In the genomic region with DNA sequence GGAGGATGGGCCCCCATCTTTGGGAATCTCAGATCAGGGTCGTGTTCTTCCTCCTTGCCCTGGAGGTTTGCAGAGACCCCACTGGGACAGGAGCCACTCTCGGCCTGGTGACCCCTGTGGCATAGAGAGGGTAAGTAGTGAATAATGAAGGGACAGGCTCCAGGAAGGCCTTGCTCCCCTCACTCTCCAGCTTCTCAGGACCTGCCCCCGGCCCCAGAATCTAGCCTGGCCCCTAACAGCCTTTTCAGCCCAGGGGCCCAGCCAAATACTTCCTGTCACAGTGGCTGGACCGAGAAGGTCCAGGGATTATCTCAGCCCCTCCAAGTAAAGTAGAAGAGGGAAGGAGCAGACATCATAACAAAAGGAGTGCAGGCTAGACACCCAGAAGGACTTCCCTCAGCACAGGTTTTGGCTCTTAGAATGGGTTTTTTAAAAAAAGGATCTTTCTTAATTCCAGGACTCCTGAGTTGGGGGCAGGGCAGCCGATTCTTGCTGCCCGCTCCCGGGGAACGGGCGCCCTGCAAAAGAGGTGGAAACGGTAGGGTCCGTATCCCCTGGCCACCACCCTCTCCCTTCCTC, we compare ENCODE assay signal across 9 cellular contexts. TPM values are rescaled to one million over a fixed set of nuclear protein-coding genes. Genes with fewer than 3 reads are reported as not detected.
DNase-seq lines count a peak whose midpoint lies in the region; ATAC-seq and TF ChIP-seq lines count a peak whose summit lies in the region.
"Had no signal": no experiment of that assay in that cellular context is flagged by ENCODE, and none has a peak within 500 bp of the region (broad histone marks: within the 10 kb centered on the region; RNA-seq: fewer than 3 reads in every experiment).

No MANE protein-coding gene starts in this region.

- H3K27ac Mint-ChIP-seq in activated B cell treated with CpG ODN at 0.5 μM for 24 hours: no peak overlapping the region

- POLR2A ChIA-PET in activated B cell treated with CpG ODN at 0.5 μM for 24 hours (lab: Charles Lee): no interaction called here

- intact Hi-C loops in activated B cell treated with CpG ODN at 0.5 μM for 24 hours (cut with micrococcal nuclease): no loop called here
- intact Hi-C loops in heart right ventricle (cut with DNase I): loop anchor here (5.0 to 10.0 kb wide), 10 partner anchors 37 to 422 kb away; partner anchors contain the start of genes DLX3 (in 2 of the 10), KAT7 (in 1 of the 10) and SPOP (in 1 of the 10)

- peaks cover 11% of the 10 kb centered on the region for H3K4me1 Mint-ChIP-seq in activated B cell treated with CpG ODN at 0.5 μM for 24 hours

- peaks cover 37% of the 10 kb centered on the region for H3K27me3 ChIP-seq in H7 (ENCODE audit: control insufficient read depth, insufficient read depth, low read length)
- peaks cover 0 to 41% (median 0%) of the 10 kb centered on the region in 7 donors for H3K27me3 ChIP-seq in heart right ventricle
- H3K27me3 ChIP-seq in skeletal muscle satellite cell (ENCODE audit: control insufficient read depth, insufficient read depth, low read length): peaks cover 60% of the 10 kb centered on the region

- H3K9me3 Mint-ChIP-seq in activated B cell treated with CpG ODN at 0.5 μM for 24 hours: no peaks in the 10 kb centered on the region

- peak overlapping the region; percentile 41 for H3K4me3 Mint-ChIP-seq in activated B cell treated with CpG ODN at 0.5 μM for 24 hours

- peak overlapping the region in 7 of 10 donors; percentile 20 to 73 (median 56) for H3K27ac ChIP-seq in heart right ventricle

- TF ChIP-seq CTCF in activated B cell treated with CpG ODN at 0.5 μM for 24 hours (IDR thresholded peaks at IDR 0.05): no peak
- TF ChIP-seq CTCF in heart right ventricle (IDR thresholded peaks at IDR 0.05): no peak

- peaks cover 42% of the 10 kb centered on the region for H3K27me3 Mint-ChIP-seq in activated B cell treated with CpG ODN at 0.5 μM for 24 hours

- H3K9me3 ChIP-seq in heart right ventricle (no peaks in the 10 kb centered on the region), skeletal muscle satellite cell (replicated peaks; ENCODE audit: low read length) (no peaks in the 10 kb centered on the region)

- 38 to 48% methylated on average over 11 of the region's 11 CpGs for WGBS in heart right ventricle, 2 donors

- peak; percentile 39 for DNase-seq in H7
- no peak for DNase-seq in activated B cell treated with CpG ODN at 0.5 μM for 24 hours
- no peak for DNase-seq in heart right ventricle
- DNase-seq in activated gamma-delta T cell (lab: John Stamatoyannopoulos, UW): no peak
- DNase-seq in left lobe of liver (ENCODE audit: low spot score): no peak
- no peak for DNase-seq in hypothalamus (lab: John Stamatoyannopoulos, UW)

- H3K36me3 Mint-ChIP-seq in activated B cell treated with CpG ODN at 0.5 μM for 24 hours (ENCODE audit: low read depth): no peaks in the 10 kb centered on the region

- H3K36me3 ChIP-seq in H7 (replicated peaks; ENCODE audit: control insufficient read depth, insufficient read depth, low read length): no peaks in the 10 kb centered on the region
- peaks cover 0 to 11% (median 0%) of the 10 kb centered on the region in 9 donors for H3K36me3 ChIP-seq in heart right ventricle
- no peaks in the 10 kb centered on the region for H3K36me3 ChIP-seq in skeletal muscle satellite cell (ENCODE audit: insufficient read depth, low read length)

- ATAC-seq in activated B cell treated with CpG ODN at 0.5 μM for 24 hours (ENCODE audit: low read depth) (no peak), heart right ventricle (no peak), GM21360 (IDR thresholded peaks at IDR 0.05; ENCODE audit: unreplicated experiment) (no peak), left lobe of liver (no peak)

- H3K4me3 ChIP-seq in H7 (ENCODE audit: insufficient read depth, low read depth, low read length) (peak overlapping the region; percentile 96), heart right ventricle (peak overlapping the region; percentile 56 to 79 (median 74)), skeletal muscle satellite cell (ENCODE audit: low read length) (peak overlapping the region; percentile 76)

- peak overlapping the region; percentile 99 for H3K4me2 ChIP-seq in skeletal muscle satellite cell (ENCODE audit: low read length)

- H3K4me1 ChIP-seq in heart right ventricle (peaks cover 6 to 50% (median 25%) of the 10 kb centered on the region in 9 donors), skeletal muscle satellite cell (ENCODE audit: control insufficient read depth, insufficient read depth, low read length) (peaks cover 30% of the 10 kb centered on the region)

- no peak overlapping the region for H3K9ac ChIP-seq in skeletal muscle satellite cell (ENCODE audit: low read depth, low read length)

- CTCF ChIA-PET in activated B cell treated with CpG ODN at 0.5 μM for 24 hours (lab: Charles Lee): interaction anchor here (1.4 to 6.5 kb wide), 3 partner anchors 7 to 122 kb away, joined by 3 to 55 read pairs (median 4); no protein-coding TSS in a partner anchor

RNA-seq across cellular contexts. Expression of gene NXPH3, which starts 0.6 kb away (rescaled TPM):
- 1.7 and 2.4 TPM in 2 replicates for total RNA-seq in H7 (2014; rRNA removed; shearing (Covaris generic))
- total RNA-seq in activated B cell treated with CpG ODN at 0.5 μM for 24 hours (not detected in 2 replicates), heart right ventricle (1 to 10 TPM; 2.2 to 4.4 (median 3.2) TPM), left lobe of liver (0.08 TPM)
- polyA plus RNA-seq in heart right ventricle: 1 to 10 TPM; 2.3 to 5.9 TPM
- under 0.01 TPM in 1 of 2 replicates, not detected in the other for total RNA-seq in skeletal muscle satellite cell (2012; rRNA removed)
- total RNA-seq: NCI-H460 had no signal
